In genomic region chr20:46328180-46328882, GRCh38 we compare ENCODE assay signal across 27 cellular contexts. TPM values are rescaled to one million over a fixed set of nuclear protein-coding genes. Genes with fewer than 3 reads are reported as not detected.
"Had no signal": no experiment of that assay in that cellular context is flagged by ENCODE, and none has a peak within 500 bp of the region (broad histone marks: within the 10 kb centered on the region; RNA-seq: fewer than 3 reads in every experiment).

No MANE protein-coding gene starts in this region.

- H3K27ac ChIP-seq: colonic mucosa, epithelial cell of prostate, gastrocnemius medialis, heart left ventricle, hepatocyte, prostate gland, right atrium auricular region, sigmoid colon, stomach, thyroid gland had no signal

- H3K4me2 ChIP-seq: hepatocyte had no signal

- H3K9me3 Mint-ChIP-seq: dendritic cell treated with granulocyte-macrophage colony-stimulating factor and Interleukin-4, amounts not matched to agents 40 ng/mL and 50 ng/mL, for 4 days; endodermal cell; memory B cell; natural killer cell; stimulated activated effector memory CD8-positive, alpha-beta T cell treated with anti-CD3 and anti-CD28 coated beads, Interleukin-12 subunit alpha, Interleukin-12 subunit beta, amount 100 ng/mL, for 72 hours had no signal

- H3K4me1 ChIP-seq: colonic mucosa, prostate gland, right atrium auricular region, sigmoid colon had no signal

- DNase-seq: colonic mucosa; effector CD8-positive, alpha-beta T cell; endodermal cell; foreskin fibroblast; gastrocnemius medialis; heart left ventricle; kidney; natural killer cell; sigmoid colon; stimulated activated CD4-positive, alpha-beta T cell treated with anti-CD3 and anti-CD28 coated beads, Interleukin-2, amount 100 ng/mL, for 24 hours; stimulated activated CD4-positive, alpha-beta T cell treated with anti-CD3 and anti-CD28 coated beads, Interleukin-4, amount 100 ng/mL, for 24 hours; stimulated activated naive CD4-positive, alpha-beta T cell treated with Interleukin-2 at 50 U/mL for 16 hours; stomach; thyroid gland; trophoblast cell had no signal

- H3K36me3 Mint-ChIP-seq: memory B cell; natural killer cell; stimulated activated effector memory CD8-positive, alpha-beta T cell treated with anti-CD3 and anti-CD28 coated beads, Interleukin-12 subunit alpha, Interleukin-12 subunit beta, amount 100 ng/mL, for 72 hours had no signal

- H3K27me3 ChIP-seq: colonic mucosa, gastrocnemius medialis, right atrium auricular region, thyroid gland had no signal

- H3K79me2 ChIP-seq: hepatocyte had no signal

- H2AFZ ChIP-seq: hepatocyte had no signal

- H3K36me3 ChIP-seq: colonic mucosa, gastrocnemius medialis, heart left ventricle, prostate gland, right atrium auricular region, sigmoid colon, stomach, thyroid gland had no signal

- H3K4me3 Mint-ChIP-seq: dendritic cell treated with granulocyte-macrophage colony-stimulating factor and Interleukin-4, amounts not matched to agents 40 ng/mL and 50 ng/mL, for 4 days; endodermal cell; memory B cell; natural killer cell; stimulated activated effector memory CD8-positive, alpha-beta T cell treated with anti-CD3 and anti-CD28 coated beads, Interleukin-12 subunit alpha, Interleukin-12 subunit beta, amount 100 ng/mL, for 72 hours had no signal

- H3K27ac Mint-ChIP-seq: dendritic cell treated with granulocyte-macrophage colony-stimulating factor and Interleukin-4, amounts not matched to agents 40 ng/mL and 50 ng/mL, for 4 days; endodermal cell; memory B cell; natural killer cell; stimulated activated effector memory CD8-positive, alpha-beta T cell treated with anti-CD3 and anti-CD28 coated beads, Interleukin-12 subunit alpha, Interleukin-12 subunit beta, amount 100 ng/mL, for 72 hours had no signal

- H3K4me3 ChIP-seq: colonic mucosa, gastrocnemius medialis, heart left ventricle, hepatocyte, lung, prostate gland, right atrium auricular region, sigmoid colon, stomach, thyroid gland had no signal

- H3K4me1 Mint-ChIP-seq: memory B cell; natural killer cell; stimulated activated effector memory CD8-positive, alpha-beta T cell treated with anti-CD3 and anti-CD28 coated beads, Interleukin-12 subunit alpha, Interleukin-12 subunit beta, amount 100 ng/mL, for 72 hours had no signal

- H3K9me3 ChIP-seq: colonic mucosa, gastrocnemius medialis, heart left ventricle, prostate gland, right atrium auricular region, sigmoid colon, stomach, thyroid gland had no signal

RNA-seq across cellular contexts. Expression of gene CDH22, which starts 20.0 kb away (rescaled TPM):
- total RNA-seq: hepatocyte, liver, mononuclear cell, natural killer cell, osteocyte, subcutaneous adipose tissue had no signal
- polyA plus RNA-seq: hepatocyte had no signal
